1 cellular context compared by ENCODE assay signal in the genomic region with DNA sequence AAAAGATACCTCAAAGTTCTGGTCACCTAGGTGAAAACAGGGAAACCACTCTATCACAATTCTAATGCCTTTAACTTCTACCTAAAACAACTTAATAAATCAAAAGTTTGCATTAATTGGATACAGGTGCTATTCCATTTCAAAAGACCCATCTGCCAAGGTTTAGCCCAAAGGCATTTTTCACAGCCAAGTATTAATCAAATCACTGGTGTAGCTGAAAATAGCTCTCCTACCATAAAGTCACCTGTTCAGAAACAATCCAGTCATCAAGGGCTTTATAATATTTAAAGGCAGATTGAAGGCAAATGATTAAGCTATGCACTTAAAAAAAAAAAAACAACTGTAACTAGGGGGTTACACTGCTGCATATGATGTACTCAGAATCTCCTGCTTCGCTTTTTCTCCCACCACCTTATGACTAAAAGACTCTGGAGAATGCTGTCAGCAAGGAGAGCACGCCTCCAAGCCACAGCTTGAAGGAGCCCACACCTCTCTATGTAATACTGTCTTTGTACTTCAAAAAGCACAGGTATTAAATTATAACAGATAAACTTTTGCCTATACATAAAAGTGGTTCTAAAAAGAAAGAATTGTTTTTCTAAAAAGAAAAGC.
TF ChIP-seq lines count a peak whose summit lies in the region.

No MANE protein-coding gene starts in this region.

TF ChIP-seq in WTC11, 78 proteins besides CTCF, POLR2A, EP300 and RAD21:
- TF ChIP-seq, protein P1, sequence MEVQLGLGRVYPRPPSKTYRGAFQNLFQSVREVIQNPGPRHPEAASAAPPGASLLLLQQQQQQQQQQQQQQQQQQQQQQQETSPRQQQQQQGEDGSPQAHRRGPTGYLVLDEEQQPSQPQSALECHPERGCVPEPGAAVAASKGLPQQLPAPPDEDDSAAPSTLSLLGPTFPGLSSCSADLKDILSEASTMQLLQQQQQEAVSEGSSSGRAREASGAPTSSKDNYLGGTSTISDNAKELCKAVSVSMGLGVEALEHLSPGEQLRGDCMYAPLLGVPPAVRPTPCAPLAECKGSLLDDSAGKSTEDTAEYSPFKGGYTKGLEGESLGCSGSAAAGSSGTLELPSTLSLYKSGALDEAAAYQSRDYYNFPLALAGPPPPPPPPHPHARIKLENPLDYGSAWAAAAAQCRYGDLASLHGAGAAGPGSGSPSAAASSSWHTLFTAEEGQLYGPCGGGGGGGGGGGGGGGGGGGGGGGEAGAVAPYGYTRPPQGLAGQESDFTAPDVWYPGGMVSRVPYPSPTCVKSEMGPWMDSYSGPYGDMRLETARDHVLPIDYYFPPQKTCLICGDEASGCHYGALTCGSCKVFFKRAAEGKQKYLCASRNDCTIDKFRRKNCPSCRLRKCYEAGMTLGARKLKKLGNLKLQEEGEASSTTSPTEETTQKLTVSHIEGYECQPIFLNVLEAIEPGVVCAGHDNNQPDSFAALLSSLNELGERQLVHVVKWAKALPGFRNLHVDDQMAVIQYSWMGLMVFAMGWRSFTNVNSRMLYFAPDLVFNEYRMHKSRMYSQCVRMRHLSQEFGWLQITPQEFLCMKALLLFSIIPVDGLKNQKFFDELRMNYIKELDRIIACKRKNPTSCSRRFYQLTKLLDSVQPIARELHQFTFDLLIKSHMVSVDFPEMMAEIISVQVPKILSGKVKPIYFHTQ (CRISPR knock-in tag; IDR thresholded peaks at IDR 0.05): no peak
- TF ChIP-seq TEAD1 (CRISPR knock-in tag; IDR thresholded peaks at IDR 0.05): no peak
- no peak for TF ChIP-seq ZNF416 (CRISPR knock-in tag; IDR thresholded peaks at IDR 0.05)
- TF ChIP-seq, protein P2, sequence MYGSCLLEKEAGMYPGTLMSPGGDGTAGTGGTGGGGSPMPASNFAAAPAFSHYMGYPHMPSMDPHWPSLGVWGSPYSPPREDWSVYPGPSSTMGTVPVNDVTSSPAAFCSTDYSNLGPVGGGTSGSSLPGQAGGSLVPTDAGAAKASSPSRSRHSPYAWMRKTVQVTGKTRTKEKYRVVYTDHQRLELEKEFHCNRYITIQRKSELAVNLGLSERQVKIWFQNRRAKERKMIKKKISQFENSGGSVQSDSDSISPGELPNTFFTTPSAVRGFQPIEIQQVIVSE (CRISPR knock-in tag; IDR thresholded peaks at IDR 0.05; ENCODE audit: borderline replicate concordance): no peak
- TF ChIP-seq NR3C1 (CRISPR knock-in tag; conservative IDR thresholded peaks at IDR 0.05; ENCODE audit: low read depth): no peak
- TF ChIP-seq, protein P3, sequence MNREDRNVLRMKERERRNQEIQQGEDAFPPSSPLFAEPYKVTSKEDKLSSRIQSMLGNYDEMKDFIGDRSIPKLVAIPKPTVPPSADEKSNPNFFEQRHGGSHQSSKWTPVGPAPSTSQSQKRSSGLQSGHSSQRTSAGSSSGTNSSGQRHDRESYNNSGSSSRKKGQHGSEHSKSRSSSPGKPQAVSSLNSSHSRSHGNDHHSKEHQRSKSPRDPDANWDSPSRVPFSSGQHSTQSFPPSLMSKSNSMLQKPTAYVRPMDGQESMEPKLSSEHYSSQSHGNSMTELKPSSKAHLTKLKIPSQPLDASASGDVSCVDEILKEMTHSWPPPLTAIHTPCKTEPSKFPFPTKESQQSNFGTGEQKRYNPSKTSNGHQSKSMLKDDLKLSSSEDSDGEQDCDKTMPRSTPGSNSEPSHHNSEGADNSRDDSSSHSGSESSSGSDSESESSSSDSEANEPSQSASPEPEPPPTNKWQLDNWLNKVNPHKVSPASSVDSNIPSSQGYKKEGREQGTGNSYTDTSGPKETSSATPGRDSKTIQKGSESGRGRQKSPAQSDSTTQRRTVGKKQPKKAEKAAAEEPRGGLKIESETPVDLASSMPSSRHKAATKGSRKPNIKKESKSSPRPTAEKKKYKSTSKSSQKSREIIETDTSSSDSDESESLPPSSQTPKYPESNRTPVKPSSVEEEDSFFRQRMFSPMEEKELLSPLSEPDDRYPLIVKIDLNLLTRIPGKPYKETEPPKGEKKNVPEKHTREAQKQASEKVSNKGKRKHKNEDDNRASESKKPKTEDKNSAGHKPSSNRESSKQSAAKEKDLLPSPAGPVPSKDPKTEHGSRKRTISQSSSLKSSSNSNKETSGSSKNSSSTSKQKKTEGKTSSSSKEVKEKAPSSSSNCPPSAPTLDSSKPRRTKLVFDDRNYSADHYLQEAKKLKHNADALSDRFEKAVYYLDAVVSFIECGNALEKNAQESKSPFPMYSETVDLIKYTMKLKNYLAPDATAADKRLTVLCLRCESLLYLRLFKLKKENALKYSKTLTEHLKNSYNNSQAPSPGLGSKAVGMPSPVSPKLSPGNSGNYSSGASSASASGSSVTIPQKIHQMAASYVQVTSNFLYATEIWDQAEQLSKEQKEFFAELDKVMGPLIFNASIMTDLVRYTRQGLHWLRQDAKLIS (CRISPR knock-in tag; IDR thresholded peaks at IDR 0.05; ENCODE audit: borderline replicate concordance): no peak
- TF ChIP-seq, protein P4, sequence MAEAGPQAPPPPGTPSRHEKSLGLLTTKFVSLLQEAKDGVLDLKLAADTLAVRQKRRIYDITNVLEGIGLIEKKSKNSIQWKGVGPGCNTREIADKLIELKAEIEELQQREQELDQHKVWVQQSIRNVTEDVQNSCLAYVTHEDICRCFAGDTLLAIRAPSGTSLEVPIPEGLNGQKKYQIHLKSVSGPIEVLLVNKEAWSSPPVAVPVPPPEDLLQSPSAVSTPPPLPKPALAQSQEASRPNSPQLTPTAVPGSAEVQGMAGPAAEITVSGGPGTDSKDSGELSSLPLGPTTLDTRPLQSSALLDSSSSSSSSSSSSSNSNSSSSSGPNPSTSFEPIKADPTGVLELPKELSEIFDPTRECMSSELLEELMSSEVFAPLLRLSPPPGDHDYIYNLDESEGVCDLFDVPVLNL (CRISPR knock-in tag; IDR thresholded peaks at IDR 0.05; ENCODE audit: borderline replicate concordance, low read depth): no peak
- no peak for TF ChIP-seq NR1H2 (CRISPR knock-in tag; IDR thresholded peaks at IDR 0.05)
